In genomic region chr11:35041070-35041554, GRCh38 we compare ENCODE assay signal across 1 cellular context.
TF ChIP-seq lines count a peak whose summit lies in the region.

No MANE protein-coding gene starts in this region.

TF ChIP-seq in GM12878, 131 proteins besides CTCF, POLR2A, EP300 and RAD21 (continued from another document):
- TF ChIP-seq, protein P1, sequence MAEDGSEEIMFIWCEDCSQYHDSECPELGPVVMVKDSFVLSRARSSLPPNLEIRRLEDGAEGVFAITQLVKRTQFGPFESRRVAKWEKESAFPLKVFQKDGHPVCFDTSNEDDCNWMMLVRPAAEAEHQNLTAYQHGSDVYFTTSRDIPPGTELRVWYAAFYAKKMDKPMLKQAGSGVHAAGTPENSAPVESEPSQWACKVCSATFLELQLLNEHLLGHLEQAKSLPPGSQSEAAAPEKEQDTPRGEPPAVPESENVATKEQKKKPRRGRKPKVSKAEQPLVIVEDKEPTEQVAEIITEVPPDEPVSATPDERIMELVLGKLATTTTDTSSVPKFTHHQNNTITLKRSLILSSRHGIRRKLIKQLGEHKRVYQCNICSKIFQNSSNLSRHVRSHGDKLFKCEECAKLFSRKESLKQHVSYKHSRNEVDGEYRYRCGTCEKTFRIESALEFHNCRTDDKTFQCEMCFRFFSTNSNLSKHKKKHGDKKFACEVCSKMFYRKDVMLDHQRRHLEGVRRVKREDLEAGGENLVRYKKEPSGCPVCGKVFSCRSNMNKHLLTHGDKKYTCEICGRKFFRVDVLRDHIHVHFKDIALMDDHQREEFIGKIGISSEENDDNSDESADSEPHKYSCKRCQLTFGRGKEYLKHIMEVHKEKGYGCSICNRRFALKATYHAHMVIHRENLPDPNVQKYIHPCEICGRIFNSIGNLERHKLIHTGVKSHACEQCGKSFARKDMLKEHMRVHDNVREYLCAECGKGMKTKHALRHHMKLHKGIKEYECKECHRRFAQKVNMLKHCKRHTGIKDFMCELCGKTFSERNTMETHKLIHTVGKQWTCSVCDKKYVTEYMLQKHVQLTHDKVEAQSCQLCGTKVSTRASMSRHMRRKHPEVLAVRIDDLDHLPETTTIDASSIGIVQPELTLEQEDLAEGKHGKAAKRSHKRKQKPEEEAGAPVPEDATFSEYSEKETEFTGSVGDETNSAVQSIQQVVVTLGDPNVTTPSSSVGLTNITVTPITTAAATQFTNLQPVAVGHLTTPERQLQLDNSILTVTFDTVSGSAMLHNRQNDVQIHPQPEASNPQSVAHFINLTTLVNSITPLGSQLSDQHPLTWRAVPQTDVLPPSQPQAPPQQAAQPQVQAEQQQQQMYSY (CRISPR knock-in tag; IDR thresholded peaks at IDR 0.05): no peak
- TF ChIP-seq SP1 (IDR thresholded peaks at IDR 0.05; ENCODE audit: low read depth, low read length) (no peak), NFYA (IDR thresholded peaks at IDR 0.05; ENCODE audit: borderline replicate concordance, low read depth, low read length) (no peak), IKZF1 (conservative IDR thresholded peaks at IDR 0.05) (no peak), YY1 (IDR thresholded peaks at IDR 0.05; ENCODE audit: low read depth, low read length) (no peak)
